ENCODE assay signal across 1 cellular context in the genomic region with DNA sequence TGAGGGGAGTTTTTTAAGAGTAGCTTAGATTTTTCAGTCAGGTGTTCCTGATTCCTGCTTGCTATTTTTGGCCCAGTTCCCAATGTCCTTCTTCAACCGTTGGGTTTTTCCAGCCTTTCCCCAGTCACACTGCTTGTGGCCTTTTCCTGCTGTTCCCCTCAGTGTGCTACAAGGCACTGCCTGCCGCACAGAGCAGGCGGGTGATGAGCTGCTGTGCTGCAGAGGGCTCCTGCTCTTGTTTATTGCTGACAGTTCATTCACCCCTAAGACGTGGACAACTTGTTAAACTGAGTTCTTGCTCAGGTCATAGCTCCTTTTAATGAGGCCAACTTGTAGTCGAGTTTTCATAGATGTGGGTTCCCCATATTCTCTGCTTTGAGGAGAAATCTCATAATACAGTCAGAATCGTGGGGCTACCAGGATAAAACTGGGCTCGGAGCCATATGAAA.
TF ChIP-seq lines count a peak whose summit lies in the region.

No MANE protein-coding gene starts in this region.

TF ChIP-seq in HepG2, 621 proteins besides CTCF, POLR2A, EP300 and RAD21:
- no peak for TF ChIP-seq HOXA9 (CRISPR knock-in tag; IDR thresholded peaks at IDR 0.05; ENCODE audit: borderline replicate concordance)
- no peak for TF ChIP-seq ELF1 (CRISPR knock-in tag; IDR thresholded peaks at IDR 0.05)
- TF ChIP-seq ZNF709 (CRISPR knock-in tag; IDR thresholded peaks at IDR 0.05): no peak
- TF ChIP-seq, protein P1, sequence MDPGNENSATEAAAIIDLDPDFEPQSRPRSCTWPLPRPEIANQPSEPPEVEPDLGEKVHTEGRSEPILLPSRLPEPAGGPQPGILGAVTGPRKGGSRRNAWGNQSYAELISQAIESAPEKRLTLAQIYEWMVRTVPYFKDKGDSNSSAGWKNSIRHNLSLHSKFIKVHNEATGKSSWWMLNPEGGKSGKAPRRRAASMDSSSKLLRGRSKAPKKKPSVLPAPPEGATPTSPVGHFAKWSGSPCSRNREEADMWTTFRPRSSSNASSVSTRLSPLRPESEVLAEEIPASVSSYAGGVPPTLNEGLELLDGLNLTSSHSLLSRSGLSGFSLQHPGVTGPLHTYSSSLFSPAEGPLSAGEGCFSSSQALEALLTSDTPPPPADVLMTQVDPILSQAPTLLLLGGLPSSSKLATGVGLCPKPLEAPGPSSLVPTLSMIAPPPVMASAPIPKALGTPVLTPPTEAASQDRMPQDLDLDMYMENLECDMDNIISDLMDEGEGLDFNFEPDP (CRISPR knock-in tag; conservative IDR thresholded peaks at IDR 0.05): 0 out of 2 replicates have a peak, but pooled peaks have one; percentile 51
- no peak for TF ChIP-seq HMG20B (CRISPR knock-in tag; conservative IDR thresholded peaks at IDR 0.05)
TF ChIP-seq in HepG2: peak in this region for 1.
